In genomic region chr1:198234511-198235251, GRCh38 we compare ENCODE assay signal across 9 cellular contexts.
DNase-seq lines count a peak whose midpoint lies in the region; ATAC-seq and TF ChIP-seq lines count a peak whose summit lies in the region.
"Had no signal": no experiment of that assay in that cellular context is flagged by ENCODE, and none has a peak within 500 bp of the region (broad histone marks: within the 10 kb centered on the region; RNA-seq: fewer than 3 reads in every experiment).

No MANE protein-coding gene starts in this region.

- H3K9me3 ChIP-seq in A673 (ENCODE audit: low read depth, low read length, poor library complexity, severe bottlenecking) (no peaks in the 10 kb centered on the region), iPS-15b (ENCODE audit: control insufficient read depth, insufficient read depth, low read length) (no peaks in the 10 kb centered on the region)

- peak overlapping the region; percentile 26 for H3K9ac ChIP-seq in iPS-15b (ENCODE audit: low read depth, low read length)

- intact Hi-C loops in A673 (cut with micrococcal nuclease; ENCODE audit: unreplicated experiment) = no loop called here

- H3K27ac Mint-ChIP-seq in activated CD8-positive, alpha-beta T cell treated with anti-CD3 and anti-CD28 coated beads, Interleukin-2, amount 10 ng/mL, durations not matched to agents 7 days and 5 days = no peak overlapping the region

- H3K4me1 Mint-ChIP-seq in activated CD8-positive, alpha-beta T cell treated with anti-CD3 and anti-CD28 coated beads, Interleukin-2, amount 10 ng/mL, durations not matched to agents 7 days and 5 days (ENCODE audit: low read depth) = peaks cover 13% of the 10 kb centered on the region

- H3K27me3 ChIP-seq in A673 (replicated peaks; ENCODE audit: insufficient read depth, low read depth, low read length, poor library complexity) (no peaks in the 10 kb centered on the region), iPS-15b (ENCODE audit: control insufficient read depth, insufficient read depth, low read length) (no peaks in the 10 kb centered on the region)

- no TSS peak for BruUV-seq in A673 (replicated peaks; lab: Mats Ljungman, UMichigan)

- H3K36me3 ChIP-seq in A673 (ENCODE audit: insufficient read depth, low read length, poor library complexity, severe bottlenecking) (no peaks in the 10 kb centered on the region), iPS-15b (ENCODE audit: control insufficient read depth, insufficient read depth, low read length) (no peaks in the 10 kb centered on the region)

- H3K4me3 Mint-ChIP-seq in activated CD8-positive, alpha-beta T cell treated with anti-CD3 and anti-CD28 coated beads, Interleukin-2, amount 10 ng/mL, durations not matched to agents 7 days and 5 days = peak overlapping the region; percentile 13

- ATAC-seq in GM21723 (IDR thresholded peaks at IDR 0.05; ENCODE audit: unreplicated experiment) (peak; percentile 47), GM21447 (IDR thresholded peaks at IDR 0.05; ENCODE audit: unreplicated experiment) (no peak)
- ATAC-seq in activated CD8-positive, alpha-beta T cell treated with anti-CD3 and anti-CD28 coated beads, Interleukin-2, amount 10 ng/mL, durations not matched to agents 7 days and 5 days = no peak

- DNase-seq in A673 (ENCODE audit: low spot score) (peak; percentile 49), foreskin melanocyte (no peak), GDM1 (lab: John Stamatoyannopoulos, UW) (no peak)
- no peak for DNase-seq in activated CD8-positive, alpha-beta T cell treated with anti-CD3 and anti-CD28 coated beads, Interleukin-2, amount 10 ng/mL, durations not matched to agents 7 days and 5 days
- no peak for DNase-seq in activated naive CD4-positive, alpha-beta T cell (lab: John Stamatoyannopoulos, UW)
- DNase-seq: SHP77 had no signal

- H3K27me3 Mint-ChIP-seq in activated CD8-positive, alpha-beta T cell treated with anti-CD3 and anti-CD28 coated beads, Interleukin-2, amount 10 ng/mL, durations not matched to agents 7 days and 5 days (ENCODE audit: low read depth) = no peaks in the 10 kb centered on the region

- H3K4me3 ChIP-seq in A673 (ENCODE audit: low read depth, low read length, poor library complexity, severe bottlenecking) (peak overlapping the region; percentile 36), iPS-15b (ENCODE audit: low read depth, low read length) (no peak overlapping the region)

- CTCF ChIA-PET in A673 (lab: Charles Lee) = no interaction called here
- CTCF ChIA-PET in activated CD8-positive, alpha-beta T cell treated with anti-CD3 and anti-CD28 coated beads, Interleukin-2, amount 10 ng/mL, durations not matched to agents 7 days and 5 days (lab: Charles Lee) = no interaction called here

- H3K4me1 ChIP-seq in A673 (ENCODE audit: insufficient read depth, low read length, poor library complexity, severe bottlenecking) (peaks cover 22% of the 10 kb centered on the region), iPS-15b (ENCODE audit: control insufficient read depth, insufficient read depth, low read length) (peaks cover 25% of the 10 kb centered on the region)

- no peak for TF ChIP-seq CTCF in A673 (conservative IDR thresholded peaks at IDR 0.05; ENCODE audit: low read depth, low read length)

- H3K9me3 Mint-ChIP-seq in activated CD8-positive, alpha-beta T cell treated with anti-CD3 and anti-CD28 coated beads, Interleukin-2, amount 10 ng/mL, durations not matched to agents 7 days and 5 days (ENCODE audit: insufficient read depth) = peaks cover 3% of the 10 kb centered on the region

- POLR2A ChIA-PET in A673 (lab: Charles Lee; ENCODE audit: low non-redundant PET) = no interaction called here
- POLR2A ChIA-PET in activated CD8-positive, alpha-beta T cell treated with anti-CD3 and anti-CD28 coated beads, Interleukin-2, amount 10 ng/mL, durations not matched to agents 7 days and 5 days (lab: Charles Lee) = no interaction called here

- H3K36me3 Mint-ChIP-seq in activated CD8-positive, alpha-beta T cell treated with anti-CD3 and anti-CD28 coated beads, Interleukin-2, amount 10 ng/mL, durations not matched to agents 7 days and 5 days (ENCODE audit: low read depth) = peaks cover 26% of the 10 kb centered on the region

- peak overlapping the region; percentile 45 for H3K27ac ChIP-seq in A673 (ENCODE audit: low read depth, low read length, poor library complexity, severe bottlenecking)
